In the genomic region with DNA sequence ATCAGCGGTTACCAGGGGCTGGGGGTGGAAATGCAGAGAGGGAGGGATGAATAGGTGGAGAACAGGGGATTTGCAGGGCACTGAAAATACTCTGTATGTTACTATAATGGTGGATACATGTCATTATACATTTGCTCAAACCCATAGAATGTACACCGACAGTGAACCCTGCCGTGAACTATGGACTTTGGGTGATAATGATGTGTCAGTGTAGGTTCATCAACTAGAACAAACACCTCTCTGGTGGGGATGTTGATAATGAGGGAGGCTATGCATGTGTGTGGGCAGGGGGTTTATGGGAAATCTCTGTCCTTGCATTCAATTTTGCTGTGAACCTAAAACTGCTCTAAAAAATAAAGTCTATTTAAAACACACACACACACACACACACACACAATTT, we compare ENCODE assay signal across 36 cellular contexts.
"Had no signal": no experiment of that assay in that cellular context is flagged by ENCODE, and none has a peak within 500 bp of the region (broad histone marks: within the 10 kb centered on the region; RNA-seq: fewer than 3 reads in every experiment).

No MANE protein-coding gene starts in this region.

- DNase-seq: activated B cell treated with CpG ODN at 0.5 μM for 24 hours; activated CD4-positive, alpha-beta memory T cell treated with anti-CD3 and anti-CD28 coated beads for 36 hours; activated CD4-positive, alpha-beta T cell treated with anti-CD3 and anti-CD28 coated beads for 4 hours; activated CD4-positive, alpha-beta T cell treated with anti-CD3 and anti-CD28 coated beads, Interleukin-2, amount 50 U/mL, for 1 hour; activated CD4-positive, CD25-positive, alpha-beta regulatory T cell treated with anti-CD3 and anti-CD28 coated beads, Interleukin-2, amount 50 U/mL, for 72 hours; activated CD8-positive, alpha-beta memory T cell treated with anti-CD3 and anti-CD28 coated beads, Interleukin-2, amount 50 U/mL, for 4 hours; activated naive CD4-positive, alpha-beta T cell treated with anti-CD3 and anti-CD28 coated beads, Interleukin-2, amount 10 ng/mL, durations not matched to agents 7 days and 5 days; activated naive CD8-positive, alpha-beta T cell treated with anti-CD3 and anti-CD28 coated beads, Interleukin-2, amount 50 U/mL, for 24 hours; activated T-cell treated with anti-CD3 and anti-CD28 coated beads for 4 hours; activated T-cell treated with anti-CD3 and anti-CD28 coated beads, Interleukin-2, amount 50 U/mL, for 4 hours; brain microvascular endothelial cell; KG1; MG63; NCI-H1048; NCI-H1105 treated with DMSO at 0.1 percent for 48 hours; NCI-H1436; NCI-H187; NCI-H2029 treated with DMSO at 0.1 percent for 48 hours; NCI-H2107; NCI-H2171; NCI-H510A; NCI-H526; NCI-H748 treated with DMSO at 0.1 percent for 48 hours; NK-92 treated with Interleukin-12 subunit alpha and Interleukin-12 subunit beta, amount 100 ng/mL, for 24 hours; PC-3; SIG-M5; T-cell; T-helper 17 cell had no signal

- H3K27ac ChIP-seq: brain microvascular endothelial cell, Peyer's patch, RWPE1, VCaP had no signal

- H3K4me3 ChIP-seq: MG63, Peyer's patch had no signal

- H3K4me1 Mint-ChIP-seq: activated B cell treated with CpG ODN at 0.5 μM for 24 hours; central memory CD8-positive, alpha-beta T cell had no signal

- H3K27me3 Mint-ChIP-seq: activated B cell treated with CpG ODN at 0.5 μM for 24 hours; activated CD4-positive, alpha-beta memory T cell treated with anti-CD3 and anti-CD28 coated beads for 36 hours; activated naive CD4-positive, alpha-beta T cell treated with anti-CD3 and anti-CD28 coated beads, Interleukin-2, amount 10 ng/mL, durations not matched to agents 7 days and 5 days; activated naive CD8-positive, alpha-beta T cell; activated naive CD8-positive, alpha-beta T cell treated with anti-CD3 and anti-CD28 coated beads, Interleukin-2, amount 50 U/mL, for 24 hours; central memory CD8-positive, alpha-beta T cell; T-cell; T-helper 17 cell had no signal

- H3K4me3 Mint-ChIP-seq: activated B cell treated with CpG ODN at 0.5 μM for 24 hours; activated CD4-positive, alpha-beta memory T cell treated with anti-CD3 and anti-CD28 coated beads for 36 hours; activated naive CD4-positive, alpha-beta T cell treated with anti-CD3 and anti-CD28 coated beads, Interleukin-2, amount 10 ng/mL, durations not matched to agents 7 days and 5 days; activated naive CD8-positive, alpha-beta T cell; activated naive CD8-positive, alpha-beta T cell treated with anti-CD3 and anti-CD28 coated beads, Interleukin-2, amount 50 U/mL, for 24 hours; activated T-cell treated with anti-CD3 and anti-CD28 coated beads, Interleukin-2, amount 50 U/mL, for 4 hours; activated T-helper 1 cell treated with anti-CD3 and anti-CD28 coated beads, Interleukin-12 subunit alpha, Interleukin-12 subunit beta, Interleukin-2, Interleukin-4 antibody, amounts not matched to agents 30 ng/mL and 10 ng/mL and 1 ng/mL, durations not matched to agents 14 hours and 24 hours and 36 hours; central memory CD8-positive, alpha-beta T cell; T-cell; T-helper 17 cell had no signal

- H3K27me3 ChIP-seq: brain microvascular endothelial cell, MG63, Peyer's patch had no signal

- H3K9me3 ChIP-seq: MG63, Peyer's patch had no signal

- H3K27ac Mint-ChIP-seq: activated B cell treated with CpG ODN at 0.5 μM for 24 hours; activated CD4-positive, alpha-beta memory T cell treated with anti-CD3 and anti-CD28 coated beads for 36 hours; activated naive CD4-positive, alpha-beta T cell treated with anti-CD3 and anti-CD28 coated beads, Interleukin-2, amount 10 ng/mL, durations not matched to agents 7 days and 5 days; activated naive CD8-positive, alpha-beta T cell; activated naive CD8-positive, alpha-beta T cell treated with anti-CD3 and anti-CD28 coated beads, Interleukin-2, amount 50 U/mL, for 24 hours; activated T-helper 1 cell treated with anti-CD3 and anti-CD28 coated beads, Interleukin-12 subunit alpha, Interleukin-12 subunit beta, Interleukin-2, Interleukin-4 antibody, amounts not matched to agents 30 ng/mL and 10 ng/mL and 1 ng/mL, durations not matched to agents 14 hours and 24 hours and 36 hours; T-cell had no signal

- H3K36me3 ChIP-seq: brain microvascular endothelial cell, MG63, Peyer's patch had no signal

- H3K4me1 ChIP-seq: Peyer's patch had no signal

- H3K9me3 Mint-ChIP-seq: activated B cell treated with CpG ODN at 0.5 μM for 24 hours; activated CD4-positive, alpha-beta memory T cell treated with anti-CD3 and anti-CD28 coated beads for 36 hours; activated naive CD4-positive, alpha-beta T cell treated with anti-CD3 and anti-CD28 coated beads, Interleukin-2, amount 10 ng/mL, durations not matched to agents 7 days and 5 days; activated naive CD8-positive, alpha-beta T cell treated with anti-CD3 and anti-CD28 coated beads, Interleukin-2, amount 50 U/mL, for 24 hours; activated T-cell treated with anti-CD3 and anti-CD28 coated beads, Interleukin-2, amount 50 U/mL, for 4 hours; activated T-helper 1 cell treated with anti-CD3 and anti-CD28 coated beads, Interleukin-12 subunit alpha, Interleukin-12 subunit beta, Interleukin-2, Interleukin-4 antibody, amounts not matched to agents 30 ng/mL and 10 ng/mL and 1 ng/mL, durations not matched to agents 14 hours and 24 hours and 36 hours; central memory CD8-positive, alpha-beta T cell; T-cell had no signal

- ATAC-seq: activated naive CD8-positive, alpha-beta T cell treated with anti-CD3 and anti-CD28 coated beads, Interleukin-2, amount 50 U/mL, for 24 hours; activated T-cell treated with anti-CD3 and anti-CD28 coated beads, Interleukin-2, amount 50 U/mL, for 4 hours; PC-3; Right ventricle myocardium inferior; SK-N-SH treated with all-trans-retinoic acid at 6 μM for 48 hours; T-cell; T-helper 17 cell had no signal
